In genomic region chr1:61270761-61271411, GRCh38 we compare ENCODE assay signal across 15 cellular contexts.
DNase-seq lines count a peak whose midpoint lies in the region; ATAC-seq and TF ChIP-seq lines count a peak whose summit lies in the region.
"Had no signal": no experiment of that assay in that cellular context is flagged by ENCODE, and none has a peak within 500 bp of the region (broad histone marks: within the 10 kb centered on the region; RNA-seq: fewer than 3 reads in every experiment).

No MANE protein-coding gene starts in this region.

- H3K27ac ChIP-seq in brain microvascular endothelial cell = peak overlapping the region; percentile 75
- H3K27ac ChIP-seq in suprapubic skin = no peak overlapping the region
- H3K27ac ChIP-seq: HL-60, sigmoid colon had no signal

- no peak overlapping the region for H3K27ac Mint-ChIP-seq in activated CD4-positive, alpha-beta T cell treated with anti-CD3 and anti-CD28 coated beads, Interleukin-2, amount 10 ng/mL, durations not matched to agents 7 days and 5 days
- H3K27ac Mint-ChIP-seq in mesothelial cell of epicardium (peak overlapping the region; percentile 8), CD14-positive monocyte (no peak overlapping the region)
- H3K27ac Mint-ChIP-seq: naive B cell had no signal

- H3K4me1 ChIP-seq in suprapubic skin = peaks cover 3% of the 10 kb centered on the region

- H3K27me3 Mint-ChIP-seq in activated CD4-positive, alpha-beta T cell treated with anti-CD3 and anti-CD28 coated beads, Interleukin-2, amount 10 ng/mL, durations not matched to agents 7 days and 5 days = no peaks in the 10 kb centered on the region
- H3K27me3 Mint-ChIP-seq in mesothelial cell of epicardium (ENCODE audit: low read depth) (no peaks in the 10 kb centered on the region), CD14-positive monocyte (ENCODE audit: low read depth in 3 of 3) (no peaks in the 10 kb centered on the region)
- H3K27me3 Mint-ChIP-seq: naive B cell had no signal

- POLR2A ChIA-PET in activated CD4-positive, alpha-beta T cell treated with anti-CD3 and anti-CD28 coated beads, Interleukin-2, amount 10 ng/mL, durations not matched to agents 7 days and 5 days (lab: Charles Lee) = no interaction called here

- WGBS in suprapubic skin = 72% methylated on average over 8 of the region's 8 CpGs

- no peaks in the 10 kb centered on the region for H3K9me3 ChIP-seq in suprapubic skin
- H3K9me3 ChIP-seq: sigmoid colon had no signal

- H3K9me3 Mint-ChIP-seq in activated CD4-positive, alpha-beta T cell treated with anti-CD3 and anti-CD28 coated beads, Interleukin-2, amount 10 ng/mL, durations not matched to agents 7 days and 5 days = no peaks in the 10 kb centered on the region
- no peaks in the 10 kb centered on the region for H3K9me3 Mint-ChIP-seq in mesothelial cell of epicardium
- H3K9me3 Mint-ChIP-seq in CD14-positive monocyte = no peaks in the 10 kb centered on the region
- H3K9me3 Mint-ChIP-seq: naive B cell had no signal

- DNase-seq in activated CD4-positive, alpha-beta T cell treated with anti-CD3 and anti-CD28 coated beads for 48 hours = peak; percentile 29
- DNase-seq in activated CD4-positive, alpha-beta T cell treated with anti-CD3 and anti-CD28 coated beads, Interleukin-2, amount 10 ng/mL, durations not matched to agents 7 days and 5 days = no peak
- DNase-seq in NCI-H226 = peak; percentile 88
- peak; percentile 70 for DNase-seq in brain microvascular endothelial cell
- no peak for DNase-seq in mesothelial cell of epicardium (ENCODE audit: low spot score in 2 of 2, unreplicated experiment in 2 of 2)
- DNase-seq in CD14-positive monocyte (ENCODE audit: low spot score) = no peak
- no peak for DNase-seq in suprapubic skin (ENCODE audit: low spot score in 2 of 2)
- DNase-seq: head of caudate nucleus; naive B cell; NCI-H2029; NK-92 treated with Interleukin-12 subunit alpha and Interleukin-12 subunit beta, amount 100 ng/mL, for 24 hours; SHP77 treated with DMSO at 0.1 percent for 48 hours; sigmoid colon had no signal

- peaks cover 9% of the 10 kb centered on the region for H3K4me1 Mint-ChIP-seq in activated CD4-positive, alpha-beta T cell treated with anti-CD3 and anti-CD28 coated beads, Interleukin-2, amount 10 ng/mL, durations not matched to agents 7 days and 5 days
- peaks cover 65% of the 10 kb centered on the region for H3K4me1 Mint-ChIP-seq in mesothelial cell of epicardium
- H3K4me1 Mint-ChIP-seq in CD14-positive monocyte = peaks cover 2% of the 10 kb centered on the region
- H3K4me1 Mint-ChIP-seq: naive B cell had no signal

- H3K4me3 Mint-ChIP-seq in activated CD4-positive, alpha-beta T cell treated with anti-CD3 and anti-CD28 coated beads, Interleukin-2, amount 10 ng/mL, durations not matched to agents 7 days and 5 days = no peak overlapping the region
- H3K4me3 Mint-ChIP-seq in mesothelial cell of epicardium (no peak overlapping the region), CD14-positive monocyte (no peak overlapping the region)
- H3K4me3 Mint-ChIP-seq: naive B cell had no signal

- no peak for ATAC-seq in HG02571 (IDR thresholded peaks at IDR 0.05; ENCODE audit: unreplicated experiment)

- intact Hi-C loops in CD14-positive monocyte (cut with micrococcal nuclease) = no loop called here

- TF ChIP-seq EP300 in suprapubic skin (IDR thresholded peaks at IDR 0.05) = no peak

- no peaks in the 10 kb centered on the region for H3K36me3 Mint-ChIP-seq in activated CD4-positive, alpha-beta T cell treated with anti-CD3 and anti-CD28 coated beads, Interleukin-2, amount 10 ng/mL, durations not matched to agents 7 days and 5 days (ENCODE audit: low read depth)
- no peaks in the 10 kb centered on the region for H3K36me3 Mint-ChIP-seq in mesothelial cell of epicardium
- peaks cover 0 to 2% of the 10 kb centered on the region in 2 donors for H3K36me3 Mint-ChIP-seq in CD14-positive monocyte
- H3K36me3 Mint-ChIP-seq: naive B cell had no signal

- no peak for TF ChIP-seq CTCF in brain microvascular endothelial cell (IDR thresholded peaks at IDR 0.05; ENCODE audit: low read depth, low read length, missing control alignments)
- no peak for TF ChIP-seq CTCF in mesothelial cell of epicardium (IDR thresholded peaks at IDR 0.05; ENCODE audit: unreplicated experiment)
- TF ChIP-seq CTCF in CD14-positive monocyte (IDR thresholded peaks at IDR 0.05) = no peak
- no peak for TF ChIP-seq CTCF in suprapubic skin (IDR thresholded peaks at IDR 0.05)

- H3K36me3 ChIP-seq in brain microvascular endothelial cell (replicated peaks) (no peaks in the 10 kb centered on the region), suprapubic skin (no peaks in the 10 kb centered on the region)
- H3K36me3 ChIP-seq: sigmoid colon had no signal

- H3K4me3 ChIP-seq in brain microvascular endothelial cell (ENCODE audit: low read depth, low read length) (no peak overlapping the region), suprapubic skin (no peak overlapping the region)
- H3K4me3 ChIP-seq: sigmoid colon had no signal

- in situ Hi-C loops in brain microvascular endothelial cell (cut with HindIII; ENCODE audit: low pct_ligation_motif_present, low sequenced_read_pairs) = no loop called here

- no peaks in the 10 kb centered on the region for H3K27me3 ChIP-seq in brain microvascular endothelial cell (replicated peaks)
- H3K27me3 ChIP-seq in suprapubic skin = no peaks in the 10 kb centered on the region
- H3K27me3 ChIP-seq: sigmoid colon had no signal

- no peak for TF ChIP-seq POLR2A in suprapubic skin (IDR thresholded peaks at IDR 0.05)

- CTCF ChIA-PET in activated CD4-positive, alpha-beta T cell treated with anti-CD3 and anti-CD28 coated beads, Interleukin-2, amount 10 ng/mL, durations not matched to agents 7 days and 5 days (lab: Charles Lee) = interaction anchor here (0.8 to 2.4 kb wide), 4 partner anchors 11 to 221 kb away, joined by 4 to 8 read pairs (median 6); no protein-coding TSS in a partner anchor

Comparison
In these comparisons a context has a peak if more than half of its experiments do, and no peak if none do; other contexts are left out.
1. DNase-seq: peak in activated CD4-positive, alpha-beta T cell treated with anti-CD3 and anti-CD28 coated beads for 48 hours (single experiment), NCI-H226 (single experiment) and brain microvascular endothelial cell (single experiment); none in activated CD4-positive, alpha-beta T cell treated with anti-CD3 and anti-CD28 coated beads, Interleukin-2, amount 10 ng/mL, durations not matched to agents 7 days and 5 days (single experiment), mesothelial cell of epicardium (0 of 2), CD14-positive monocyte (single experiment) and suprapubic skin (0 of 2).